Comparison of ENCODE assay signal across 17 cellular contexts in the genomic region with DNA sequence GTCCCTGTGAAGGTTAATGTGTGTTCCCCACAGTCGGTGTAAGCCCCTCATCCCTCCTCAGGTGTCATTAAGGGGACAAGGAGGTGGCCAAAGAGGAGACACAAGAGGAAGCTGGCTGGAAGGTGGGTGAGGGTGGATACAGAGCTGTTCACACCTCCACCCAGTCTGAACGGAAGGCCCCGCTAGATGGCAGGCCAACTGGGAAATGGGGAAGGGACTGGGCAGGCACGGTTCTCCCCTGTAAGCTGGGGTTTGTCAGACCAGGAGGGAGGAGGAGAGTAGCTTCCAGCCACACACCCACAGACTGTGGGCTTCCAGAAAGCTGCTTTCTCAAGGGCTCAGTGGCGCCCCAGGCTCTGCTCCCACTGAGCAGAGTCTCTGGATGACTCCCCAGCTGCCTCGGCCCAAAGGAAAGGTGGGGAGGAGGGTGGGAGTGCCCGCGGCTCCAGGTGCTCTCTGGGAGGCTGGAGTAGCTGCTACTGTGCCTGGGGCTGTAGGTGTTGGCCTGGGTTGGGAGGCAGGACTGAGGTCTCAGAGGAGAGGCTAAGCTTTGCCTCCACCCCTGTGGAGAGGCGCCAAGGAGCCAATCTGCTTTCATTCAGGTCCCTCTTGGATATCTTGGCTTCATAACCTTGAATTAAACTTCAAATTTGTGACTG. TPM values are rescaled to one million over a fixed set of nuclear protein-coding genes. Genes with fewer than 3 reads are reported as not detected.
"Had no signal": no experiment of that assay in that cellular context is flagged by ENCODE, and none has a peak within 500 bp of the region (broad histone marks: within the 10 kb centered on the region; RNA-seq: fewer than 3 reads in every experiment).

No MANE protein-coding gene starts in this region.

- H3K36me3 ChIP-seq: left ventricle myocardium inferior, pancreas, tibial artery had no signal

- DNase-seq: activated CD4-positive, alpha-beta T cell treated with anti-CD3 and anti-CD28 coated beads for 36 hours; activated CD8-positive, alpha-beta memory T cell treated with anti-CD3 and anti-CD28 coated beads, Interleukin-2, amount 50 U/mL, for 4 hours; activated CD8-positive, alpha-beta T cell treated with anti-CD3 and anti-CD28 coated beads for 36 hours; activated naive CD4-positive, alpha-beta T cell; foreskin melanocyte; left ventricle myocardium inferior; pancreas; retina; stimulated activated CD4-positive, alpha-beta T cell treated with anti-CD3 and anti-CD28 coated beads, Interleukin-15, amount 100 ng/mL, for 24 hours; stimulated activated CD4-positive, alpha-beta T cell treated with anti-CD3 and anti-CD28 coated beads, Interleukin-4, amount 100 ng/mL, for 24 hours; T-cell; T1000; tibial artery had no signal

- H3K4me1 ChIP-seq: left ventricle myocardium inferior, pancreas had no signal

- H3K4me3 ChIP-seq: left ventricle myocardium inferior, pancreas, tibial artery had no signal

- ATAC-seq: activated CD4-positive, alpha-beta T cell treated with anti-CD3 and anti-CD28 coated beads for 36 hours; activated CD8-positive, alpha-beta T cell treated with anti-CD3 and anti-CD28 coated beads for 36 hours; pancreas had no signal

- H3K9me3 ChIP-seq: left ventricle myocardium inferior, pancreas, tibial artery had no signal

- H3K27me3 ChIP-seq: pancreas, tibial artery had no signal

- H3K27ac ChIP-seq: left ventricle myocardium inferior, pancreas, tibial artery had no signal

RNA-seq across cellular contexts. Expression of a gene that starts 41.2 kb away (rescaled TPM):
- total RNA-seq: activated CD4-positive, alpha-beta T cell treated with anti-CD3 and anti-CD28 coated beads for 36 hours; activated CD8-positive, alpha-beta T cell treated with anti-CD3 and anti-CD28 coated beads for 36 hours; activated T-helper 1 cell treated with anti-CD3 and anti-CD28 coated beads, Interleukin-12 subunit alpha, Interleukin-12 subunit beta, Interleukin-2, Interleukin-4 antibody, amounts not matched to agents 30 ng/mL and 10 ng/mL and 1 ng/mL, durations not matched to agents 14 hours and 24 hours and 36 hours; mesenteric fat pad; skeletal muscle tissue; T-cell had no signal
- polyA plus RNA-seq: keratinocyte had no signal
